In genomic region chr2:201779996-201780673, GRCh38 we compare ENCODE assay signal across 8 cellular contexts. TPM values are rescaled to one million over a fixed set of nuclear protein-coding genes. Genes with fewer than 3 reads are reported as not detected.
A peak's percentile ranks its signal among the peaks of the same experiment; 100 is the strongest.
DNase-seq lines count a peak whose midpoint lies in the region; ATAC-seq and TF ChIP-seq lines count a peak whose summit lies in the region.

No MANE protein-coding gene starts in this region.

- H3K9me2 ChIP-seq in PC-3 (replicated peaks; ENCODE audit: low read length) = no peaks in the 10 kb centered on the region

- peak overlapping the region; percentile 59 for H3K27ac ChIP-seq in PC-3 (ENCODE audit: low read length)
- H3K27ac ChIP-seq in dorsolateral prefrontal cortex = peak overlapping the region; percentile 37 to 96 (median 84)
- H3K27ac ChIP-seq in mesendoderm (ENCODE audit: low read depth, low read length) = peak overlapping the region; percentile 93
- H3K27ac ChIP-seq in upper lobe of right lung = peak overlapping the region; percentile 92

- H4K5ac ChIP-seq in mesendoderm (ENCODE audit: low read length) = no peak overlapping the region

- no peak overlapping the region for H3K4ac ChIP-seq in mesendoderm (ENCODE audit: low read depth, low read length)

- peak overlapping the region; percentile 20 for H2BK5ac ChIP-seq in mesendoderm (ENCODE audit: low read length)

- H2BK15ac ChIP-seq in mesendoderm (replicated peaks; ENCODE audit: low read depth) = no peak overlapping the region

- H3K4me2 ChIP-seq in PC-3 (ENCODE audit: low read length) (peak overlapping the region; percentile 90), mesendoderm (ENCODE audit: low read length) (peak overlapping the region; percentile 43)

- H3K56ac ChIP-seq in mesendoderm (ENCODE audit: low read length) = peak overlapping the region; percentile 95

- H4K20me1 ChIP-seq in PC-3 (ENCODE audit: low read length) = peaks cover 21% of the 10 kb centered on the region; the same call in 1 of the 2 replicates

- H2BK120ac ChIP-seq in mesendoderm (ENCODE audit: low read depth, low read length) = no peak overlapping the region

- H3K4me1 ChIP-seq in HAP-1 = peaks cover 27% of the 10 kb centered on the region
- peaks cover 52% of the 10 kb centered on the region for H3K4me1 ChIP-seq in PC-3 (ENCODE audit: insufficient read depth, low read length)
- H3K4me1 ChIP-seq in mesendoderm (ENCODE audit: control insufficient read depth, low read depth, low read length) = peaks cover 4% of the 10 kb centered on the region
- H3K4me1 ChIP-seq in upper lobe of right lung = peaks cover 8% of the 10 kb centered on the region

- H2AFZ ChIP-seq in PC-3 (ENCODE audit: low read length) = peak overlapping the region; percentile 98

- H3K18ac ChIP-seq in mesendoderm (ENCODE audit: low read length) = peak overlapping the region; percentile 77

- no peak overlapping the region for H3K23ac ChIP-seq in mesendoderm (ENCODE audit: low read length)

- CTCF ChIA-PET in PC-3 (lab: Charles Lee) = no interaction called here

- H3K27me3 ChIP-seq in HAP-1 (ENCODE audit: low read depth) (no peaks in the 10 kb centered on the region), PC-3 (ENCODE audit: low read length) (no peaks in the 10 kb centered on the region), dorsolateral prefrontal cortex (no peaks in the 10 kb centered on the region), mesendoderm (ENCODE audit: insufficient read depth, low read length, poor library complexity) (no peaks in the 10 kb centered on the region), upper lobe of right lung (no peaks in the 10 kb centered on the region)

- ATAC-seq in PC-3 (peak; percentile 16), upper lobe of right lung (peak; percentile 11)

- peak overlapping the region; percentile 58 for H4K8ac ChIP-seq in mesendoderm (ENCODE audit: low read depth, low read length)

- in situ Hi-C loops in HAP-1 (cut with MboI; ENCODE audit: low sequenced_read_pairs) = loop anchor here (25.0 kb wide), 1 partner anchor 407 kb away; no protein-coding TSS in a partner anchor

- peak; percentile 49 for DNase-seq in DMS53 treated with DMSO at 0.1 percent for 48 hours (lab: John Stamatoyannopoulos, UW; ENCODE audit: unreplicated experiment)
- peak in 1 of 2 experiments; percentile 47 for DNase-seq in HAP-1 (ENCODE audit: low spot score in 2 of 2)
- peak; percentile 14 for DNase-seq in PC-3
- peak in 2 of 10 donors; percentile 12 to 15 for DNase-seq in dorsolateral prefrontal cortex
- no peak for DNase-seq in mesendoderm
- DNase-seq in upper lobe of right lung = no peak
- DNase-seq in NOMO-1 treated with dmso at 0.1 percent for 144 hours (lab: John Stamatoyannopoulos, UW; ENCODE audit: unreplicated experiment) = no peak
- no peak for DNase-seq in GM03348 (ENCODE audit: low spot score)

- H3K79me2 ChIP-seq in PC-3 (ENCODE audit: low read length) (peaks cover 55% of the 10 kb centered on the region), mesendoderm (ENCODE audit: control insufficient read depth, insufficient read depth, low read length) (peaks cover 18% of the 10 kb centered on the region)

- H3K9me3 ChIP-seq in HAP-1 (no peaks in the 10 kb centered on the region), PC-3 (ENCODE audit: low read length) (no peaks in the 10 kb centered on the region), upper lobe of right lung (no peaks in the 10 kb centered on the region)

- TSS peak; percentile 54 for BruUV-seq in PC-3 (replicated peaks; lab: Mats Ljungman, UMichigan)

- no peak overlapping the region for H2AK5ac ChIP-seq in mesendoderm (ENCODE audit: low read length)

- no peaks in the 10 kb centered on the region for H3K36me3 ChIP-seq in HAP-1 (replicated peaks)
- H3K36me3 ChIP-seq in PC-3 (ENCODE audit: low read depth, low read length) = no peaks in the 10 kb centered on the region
- no peaks in the 10 kb centered on the region for H3K36me3 ChIP-seq in mesendoderm (ENCODE audit: control insufficient read depth, insufficient read depth, low read length)
- H3K36me3 ChIP-seq in upper lobe of right lung = no peaks in the 10 kb centered on the region

- no peak for TF ChIP-seq CTCF in PC-3 (conservative IDR thresholded peaks at IDR 0.05; ENCODE audit: low read depth, low read length)
- no peak for TF ChIP-seq CTCF in dorsolateral prefrontal cortex (IDR thresholded peaks at IDR 0.05 in 54 of 56, conservative IDR thresholded peaks at IDR 0.05 in 2 of 56; ENCODE audit: low read depth in 1 of 56, partially characterized antibody in 56 of 56)
- no peak for TF ChIP-seq CTCF in upper lobe of right lung (IDR thresholded peaks at IDR 0.05)

- POLR2A ChIA-PET in PC-3 (lab: Charles Lee; ENCODE audit: unreplicated experiment) = interaction anchor here (0.6 to 1.1 kb wide), 5 partner anchors 11 to 322 kb away, joined by 4 to 33 read pairs (median 5); no protein-coding TSS in a partner anchor

- H3K4me3 ChIP-seq in HAP-1 (peak overlapping the region; percentile 77), PC-3 (ENCODE audit: low read length) (peak overlapping the region; percentile 97), dorsolateral prefrontal cortex (peak overlapping the region; percentile 62 to 100 (median 95)), mesendoderm (ENCODE audit: low read length) (peak overlapping the region; percentile 90), upper lobe of right lung (peak overlapping the region; percentile 91)

- H3K79me1 ChIP-seq in mesendoderm (ENCODE audit: low read length) = peaks cover 2% of the 10 kb centered on the region

- no peaks in the 10 kb centered on the region for H3F3A ChIP-seq in PC-3 (ENCODE audit: low read length, unreplicated experiment)

- H3K9ac ChIP-seq in PC-3 (ENCODE audit: low read length) (peak overlapping the region; percentile 84), mesendoderm (ENCODE audit: low read length) (peak overlapping the region; percentile 93)

- intact Hi-C loops in PC-3 (cut with micrococcal nuclease) = no loop called here
- intact Hi-C loops in dorsolateral prefrontal cortex (cut with DNase I) = loop anchor here in 1 of 2 donors (5.0 to 10.0 kb wide), 3 partner anchors 138 to 595 kb away; partner anchors contain the start of genes BMPR2, STRADB, TMEM237 and TRAK2
- intact Hi-C loops in upper lobe of right lung (cut with DNase I) = no loop called here

- WGBS in mesendoderm (ENCODE audit: extremely low coverage, insufficient coverage, low lambda C conversion rate) = no CpG with 5 or more reads among the region's 21 CpGs

RNA-seq across cellular contexts. Expression of gene ALS2, which starts 0.6 kb away (rescaled TPM):
- 20.4 and 23.8 TPM in 2 replicates for total RNA-seq in PC-3 (2014; rRNA removed)
- total RNA-seq in dorsolateral prefrontal cortex = 10 to 100 TPM; 34.9 to 82.1 (median 57.1) TPM
- 20.7 TPM for polyA plus RNA-seq in mesendoderm (2013, experiment 1 of 2)
- 20.9 TPM for polyA plus RNA-seq in mesendoderm (2013, experiment 2 of 2)
- total RNA-seq in upper lobe of right lung = 26.2 TPM

RNA-seq across cellular contexts. Expression of gene CDK15, which starts 26.2 kb away (rescaled TPM):
- total RNA-seq in PC-3 (2014; rRNA removed) (2.4 TPM in 1 of 2 replicates, not detected in the other), dorsolateral prefrontal cortex (1 to 10 TPM in 2 of 120 experiments, under 1 TPM in 14, not detected in 104; 0.10 to 1.4 (median 0.35) TPM), upper lobe of right lung (6.0 TPM)
- polyA plus RNA-seq in mesendoderm (2013, experiment 1 of 2) = 0.04 TPM
- polyA plus RNA-seq in mesendoderm (2013, experiment 2 of 2) = 0.07 TPM

Comparison
In these comparisons a context has a peak if more than half of its experiments do, and no peak if none do; other contexts are left out.
1. DNase-seq: peak in DMS53 treated with DMSO at 0.1 percent for 48 hours (single experiment) and PC-3 (single experiment); none in mesendoderm (single experiment), upper lobe of right lung (single experiment), NOMO-1 treated with dmso at 0.1 percent for 144 hours (single experiment) and GM03348 (single experiment).
2. Peak in every context shown above with its lines, with median percentiles within 50 percentile points of each other: H3K4me3 ChIP-seq and H3K27ac ChIP-seq.